Comparison of ENCODE assay signal across 8 cellular contexts in the genomic region with DNA sequence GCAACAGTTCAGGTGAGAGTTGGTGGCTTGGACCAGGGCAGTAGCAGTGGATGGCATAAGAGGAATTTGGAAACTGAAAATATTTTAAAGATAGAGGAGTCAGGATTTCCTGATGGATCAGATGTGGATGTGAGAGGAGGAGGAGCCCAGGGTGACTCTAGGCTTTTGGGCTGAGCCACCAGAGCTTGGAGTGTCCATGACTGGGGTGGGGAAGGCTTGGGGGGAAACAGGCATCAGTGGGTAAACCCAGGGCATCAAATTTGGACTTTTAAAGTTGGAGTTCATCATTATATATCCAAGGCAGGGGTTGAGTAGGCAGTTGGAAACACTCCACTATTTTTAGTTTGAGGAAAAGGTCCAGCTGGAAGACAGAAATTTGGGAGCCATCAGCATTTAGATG. TPM values are rescaled to one million over a fixed set of nuclear protein-coding genes. Genes with fewer than 3 reads are reported as not detected.
"Had no signal": no experiment of that assay in that cellular context is flagged by ENCODE, and none has a peak within 500 bp of the region (broad histone marks: within the 10 kb centered on the region; RNA-seq: fewer than 3 reads in every experiment).

No MANE protein-coding gene starts in this region.

- H3K27ac Mint-ChIP-seq: IgD-negative memory B cell had no signal

- H3K4me3 Mint-ChIP-seq: IgD-negative memory B cell had no signal

- H3K4me1 Mint-ChIP-seq: IgD-negative memory B cell had no signal

- ATAC-seq: HepG2, K562 had no signal

- H3K27ac ChIP-seq: HL-60 had no signal

- H3K4me3 ChIP-seq: K562 had no signal

- DNase-seq: IMR-90, KBM-7 had no signal

RNA-seq across cellular contexts. Expression of a gene that starts 27.3 kb away (rescaled TPM):
- total RNA-seq: HepG2, HT-29, HT1080, IMR-90, K562 had no signal
